ENCODE assay signal across 1 cellular context in the genomic region with DNA sequence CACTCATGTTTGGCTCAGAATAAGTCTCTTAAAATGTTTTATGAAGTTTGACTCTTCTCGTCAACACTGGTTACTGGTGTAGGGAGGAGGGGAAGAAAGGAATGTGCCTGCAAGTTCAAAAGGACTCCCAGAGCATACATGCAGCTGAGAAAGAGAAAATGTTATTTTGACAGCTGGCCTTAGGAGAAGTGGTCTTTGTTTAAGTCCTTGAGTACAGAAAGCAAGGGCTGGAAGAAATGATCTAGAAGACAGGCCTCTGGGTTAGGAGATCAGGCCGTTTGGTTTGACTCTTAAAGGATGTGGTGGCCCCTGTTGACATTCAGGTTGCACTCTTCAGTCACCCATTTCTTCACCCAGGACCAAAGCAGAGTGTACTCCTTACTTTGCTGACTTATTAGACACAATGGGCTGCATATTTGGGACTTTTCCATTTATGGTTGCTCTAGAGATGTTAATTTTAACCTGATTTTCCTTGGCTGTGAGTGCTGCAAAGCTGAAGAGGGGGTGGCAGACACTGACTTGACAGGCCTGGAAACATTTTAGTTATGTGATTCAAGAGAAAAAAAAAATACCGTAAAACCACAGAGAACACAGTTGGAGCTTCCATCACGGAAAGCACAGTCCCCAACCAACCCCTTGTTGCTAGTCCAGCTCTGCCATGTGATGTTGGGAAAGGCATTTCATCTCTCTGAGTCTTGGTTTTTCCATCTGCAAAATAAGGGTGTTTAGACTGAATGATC.
TF ChIP-seq lines count a peak whose summit lies in the region.

No MANE protein-coding gene starts in this region.

TF ChIP-seq in GM23338, 12 proteins besides CTCF, POLR2A, EP300 and RAD21 (continued from another document):
- TF ChIP-seq, protein P1, sequence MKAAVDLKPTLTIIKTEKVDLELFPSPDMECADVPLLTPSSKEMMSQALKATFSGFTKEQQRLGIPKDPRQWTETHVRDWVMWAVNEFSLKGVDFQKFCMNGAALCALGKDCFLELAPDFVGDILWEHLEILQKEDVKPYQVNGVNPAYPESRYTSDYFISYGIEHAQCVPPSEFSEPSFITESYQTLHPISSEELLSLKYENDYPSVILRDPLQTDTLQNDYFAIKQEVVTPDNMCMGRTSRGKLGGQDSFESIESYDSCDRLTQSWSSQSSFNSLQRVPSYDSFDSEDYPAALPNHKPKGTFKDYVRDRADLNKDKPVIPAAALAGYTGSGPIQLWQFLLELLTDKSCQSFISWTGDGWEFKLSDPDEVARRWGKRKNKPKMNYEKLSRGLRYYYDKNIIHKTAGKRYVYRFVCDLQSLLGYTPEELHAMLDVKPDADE (IDR thresholded peaks at IDR 0.05) = no peak
- TF ChIP-seq EZH2 (IDR thresholded peaks at IDR 0.05; ENCODE audit: low read depth, unreplicated experiment) (no peak), CREB1 (CRISPR knock-in tag; IDR thresholded peaks at IDR 0.05; ENCODE audit: low read depth) (no peak), ZNF331 (CRISPR knock-in tag; IDR thresholded peaks at IDR 0.05; ENCODE audit: low read depth) (no peak), STAT1 (IDR thresholded peaks at IDR 0.05; ENCODE audit: unreplicated experiment) (no peak), EZH2phosphoT487 (IDR thresholded peaks at IDR 0.05; ENCODE audit: unreplicated experiment) (no peak)
- TF ChIP-seq, protein P2, sequence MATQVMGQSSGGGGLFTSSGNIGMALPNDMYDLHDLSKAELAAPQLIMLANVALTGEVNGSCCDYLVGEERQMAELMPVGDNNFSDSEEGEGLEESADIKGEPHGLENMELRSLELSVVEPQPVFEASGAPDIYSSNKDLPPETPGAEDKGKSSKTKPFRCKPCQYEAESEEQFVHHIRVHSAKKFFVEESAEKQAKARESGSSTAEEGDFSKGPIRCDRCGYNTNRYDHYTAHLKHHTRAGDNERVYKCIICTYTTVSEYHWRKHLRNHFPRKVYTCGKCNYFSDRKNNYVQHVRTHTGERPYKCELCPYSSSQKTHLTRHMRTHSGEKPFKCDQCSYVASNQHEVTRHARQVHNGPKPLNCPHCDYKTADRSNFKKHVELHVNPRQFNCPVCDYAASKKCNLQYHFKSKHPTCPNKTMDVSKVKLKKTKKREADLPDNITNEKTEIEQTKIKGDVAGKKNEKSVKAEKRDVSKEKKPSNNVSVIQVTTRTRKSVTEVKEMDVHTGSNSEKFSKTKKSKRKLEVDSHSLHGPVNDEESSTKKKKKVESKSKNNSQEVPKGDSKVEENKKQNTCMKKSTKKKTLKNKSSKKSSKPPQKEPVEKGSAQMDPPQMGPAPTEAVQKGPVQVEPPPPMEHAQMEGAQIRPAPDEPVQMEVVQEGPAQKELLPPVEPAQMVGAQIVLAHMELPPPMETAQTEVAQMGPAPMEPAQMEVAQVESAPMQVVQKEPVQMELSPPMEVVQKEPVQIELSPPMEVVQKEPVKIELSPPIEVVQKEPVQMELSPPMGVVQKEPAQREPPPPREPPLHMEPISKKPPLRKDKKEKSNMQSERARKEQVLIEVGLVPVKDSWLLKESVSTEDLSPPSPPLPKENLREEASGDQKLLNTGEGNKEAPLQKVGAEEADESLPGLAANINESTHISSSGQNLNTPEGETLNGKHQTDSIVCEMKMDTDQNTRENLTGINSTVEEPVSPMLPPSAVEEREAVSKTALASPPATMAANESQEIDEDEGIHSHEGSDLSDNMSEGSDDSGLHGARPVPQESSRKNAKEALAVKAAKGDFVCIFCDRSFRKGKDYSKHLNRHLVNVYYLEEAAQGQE (IDR thresholded peaks at IDR 0.05; ENCODE audit: unreplicated experiment) = no peak
